19 cellular contexts compared by ENCODE assay signal in the genomic region with DNA sequence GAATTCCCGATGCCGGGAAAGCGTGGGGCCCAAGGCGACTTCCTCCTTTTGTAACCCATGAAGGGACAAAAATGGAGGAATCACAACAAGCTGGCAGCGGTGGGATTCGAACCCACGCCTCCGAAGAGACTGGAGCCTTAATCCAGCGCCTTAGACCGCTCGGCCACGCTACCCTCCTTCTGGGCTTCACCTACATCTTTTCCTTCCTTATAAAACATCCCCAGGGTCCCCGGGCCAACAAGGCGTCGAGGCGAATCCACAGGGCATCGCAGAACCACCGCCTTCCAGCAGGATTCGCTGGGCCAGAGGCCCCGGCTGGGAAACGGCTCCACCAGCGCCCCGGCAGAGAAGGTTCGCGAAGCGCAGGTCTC. TPM values are rescaled to one million over a fixed set of nuclear protein-coding genes. Genes with fewer than 3 reads are reported as not detected.
"Had no signal": no experiment of that assay in that cellular context is flagged by ENCODE, and none has a peak within 500 bp of the region (broad histone marks: within the 10 kb centered on the region; RNA-seq: fewer than 3 reads in every experiment).

No MANE protein-coding gene starts in this region.

RNA-seq across cellular contexts. Expression of gene OR2V1, which starts 33.6 kb away (rescaled TPM):
- total RNA-seq: left cardiac atrium, left ventricle myocardium inferior, lower leg skin, lung, mesothelial cell of epicardium, mononuclear cell, natural killer cell, occipital lobe, osteocyte, posterior vena cava, psoas muscle, sigmoid colon, spleen, temporal lobe, tibial nerve, ureter, uterus had no signal
- polyA plus RNA-seq: keratinocyte, lung, psoas muscle, sigmoid colon, small intestine, spleen had no signal

RNA-seq across cellular contexts. Expression of gene OR2V2, which starts 50.0 kb away (rescaled TPM):
- total RNA-seq: left cardiac atrium, left ventricle myocardium inferior, lower leg skin, lung, mesothelial cell of epicardium, mononuclear cell, natural killer cell, occipital lobe, osteocyte, posterior vena cava, psoas muscle, sigmoid colon, spleen, temporal lobe, tibial nerve, ureter, uterus had no signal
- polyA plus RNA-seq: keratinocyte, lung, psoas muscle, sigmoid colon, small intestine, spleen had no signal

RNA-seq across cellular contexts. Expression of gene BTNL9, which starts 57.3 kb away (rescaled TPM):
- total RNA-seq: osteocyte had no signal
